ENCODE assay signal across 1 cellular context in the genomic region with DNA sequence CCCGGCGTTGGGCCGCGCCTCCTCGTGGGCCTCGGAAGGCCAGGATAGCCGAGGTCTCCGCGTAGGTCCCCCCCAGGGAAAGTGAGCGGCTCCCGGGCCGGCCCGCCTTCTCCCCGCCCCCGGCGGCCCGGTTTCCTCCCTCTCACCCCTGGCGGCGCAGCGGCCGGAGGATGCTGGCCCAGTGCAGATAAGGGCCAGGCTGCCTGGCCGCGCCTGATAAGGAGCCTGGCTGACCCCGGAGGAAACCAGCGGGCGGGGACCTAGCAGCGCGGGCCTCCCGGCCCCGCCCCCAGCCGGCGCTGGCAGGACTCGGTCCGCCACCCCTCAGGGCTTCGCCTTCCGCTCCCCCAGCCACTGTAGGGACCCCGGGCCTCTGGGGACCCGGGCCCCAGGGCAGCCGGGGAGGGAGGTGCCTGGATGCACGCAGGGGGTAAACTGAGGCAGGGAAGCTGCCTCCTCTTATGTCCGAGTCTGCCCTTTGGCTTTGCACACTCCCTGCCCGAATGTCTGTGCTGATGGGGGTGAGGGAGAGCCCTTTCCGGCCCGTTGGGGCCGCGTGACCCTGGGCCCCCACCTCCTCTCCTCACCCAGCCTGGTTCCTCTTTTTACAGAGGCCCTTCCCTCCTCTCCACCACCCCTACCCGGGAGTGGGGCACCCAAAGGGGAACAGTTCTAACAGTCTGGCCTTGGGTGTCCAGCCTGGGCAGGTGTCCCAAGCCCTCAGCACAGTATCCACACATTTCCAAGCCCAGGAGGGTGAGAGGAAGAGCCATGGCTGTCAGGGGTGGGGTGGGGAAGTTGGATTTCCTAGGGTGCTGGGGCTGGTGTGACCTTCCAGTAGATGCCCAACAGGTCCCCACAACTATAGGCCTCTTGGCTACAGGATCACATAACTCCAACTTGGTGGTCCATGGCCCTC.
A peak's percentile ranks its signal among the peaks of the same experiment; 100 is the strongest.
TF ChIP-seq lines count a peak whose summit lies in the region.

A gene (minus strand): TSS at position 193 of the 919 bp plus-strand sequence. CDS start 1,687 bp downstream, outside the sequence.

TF ChIP-seq in K562, 482 proteins besides CTCF, POLR2A, EP300 and RAD21 (continued from another document and continues in another):
- no peak for TF ChIP-seq ZFPM2 (CRISPR knock-in tag; IDR thresholded peaks at IDR 0.05)
- TF ChIP-seq ZNF584 (CRISPR knock-in tag; IDR thresholded peaks at IDR 0.05; ENCODE audit: low read depth): peak; percentile 88
- no peak for TF ChIP-seq POLR3A (IDR thresholded peaks at IDR 0.05; ENCODE audit: borderline replicate concordance, extremely low read depth, insufficient read depth, insufficient read length)
- TF ChIP-seq, protein P1, sequence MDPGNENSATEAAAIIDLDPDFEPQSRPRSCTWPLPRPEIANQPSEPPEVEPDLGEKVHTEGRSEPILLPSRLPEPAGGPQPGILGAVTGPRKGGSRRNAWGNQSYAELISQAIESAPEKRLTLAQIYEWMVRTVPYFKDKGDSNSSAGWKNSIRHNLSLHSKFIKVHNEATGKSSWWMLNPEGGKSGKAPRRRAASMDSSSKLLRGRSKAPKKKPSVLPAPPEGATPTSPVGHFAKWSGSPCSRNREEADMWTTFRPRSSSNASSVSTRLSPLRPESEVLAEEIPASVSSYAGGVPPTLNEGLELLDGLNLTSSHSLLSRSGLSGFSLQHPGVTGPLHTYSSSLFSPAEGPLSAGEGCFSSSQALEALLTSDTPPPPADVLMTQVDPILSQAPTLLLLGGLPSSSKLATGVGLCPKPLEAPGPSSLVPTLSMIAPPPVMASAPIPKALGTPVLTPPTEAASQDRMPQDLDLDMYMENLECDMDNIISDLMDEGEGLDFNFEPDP (CRISPR knock-in tag; IDR thresholded peaks at IDR 0.05): no peak
- peak; percentile 100 for TF ChIP-seq SMAD4 (CRISPR knock-in tag; conservative IDR thresholded peaks at IDR 0.05)
- no peak for TF ChIP-seq SRSF3 (IDR thresholded peaks at IDR 0.05; ENCODE audit: insufficient read depth, low read length)
- no peak for TF ChIP-seq ZNF764 (CRISPR knock-in tag; IDR thresholded peaks at IDR 0.05; ENCODE audit: low read depth)
- TF ChIP-seq XRCC4 (IDR thresholded peaks at IDR 0.05; ENCODE audit: extremely low read depth, insufficient read depth, insufficient read length): no peak
- TF ChIP-seq ZNF217 (CRISPR knock-in tag; IDR thresholded peaks at IDR 0.05): no peak
- TF ChIP-seq ETV5 (CRISPR knock-in tag; IDR thresholded peaks at IDR 0.05; ENCODE audit: low read depth): peak; percentile 98
- TF ChIP-seq HNRNPL (IDR thresholded peaks at IDR 0.05; ENCODE audit: low read depth, low read length): peak; percentile 68; the same call in 1 of the 2 replicates
- TF ChIP-seq, protein P2, sequence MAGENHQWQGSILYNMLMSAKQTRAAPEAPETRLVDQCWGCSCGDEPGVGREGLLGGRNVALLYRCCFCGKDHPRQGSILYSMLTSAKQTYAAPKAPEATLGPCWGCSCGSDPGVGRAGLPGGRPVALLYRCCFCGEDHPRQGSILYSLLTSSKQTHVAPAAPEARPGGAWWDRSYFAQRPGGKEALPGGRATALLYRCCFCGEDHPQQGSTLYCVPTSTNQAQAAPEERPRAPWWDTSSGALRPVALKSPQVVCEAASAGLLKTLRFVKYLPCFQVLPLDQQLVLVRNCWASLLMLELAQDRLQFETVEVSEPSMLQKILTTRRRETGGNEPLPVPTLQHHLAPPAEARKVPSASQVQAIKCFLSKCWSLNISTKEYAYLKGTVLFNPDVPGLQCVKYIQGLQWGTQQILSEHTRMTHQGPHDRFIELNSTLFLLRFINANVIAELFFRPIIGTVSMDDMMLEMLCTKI (IDR thresholded peaks at IDR 0.05; ENCODE audit: partially characterized antibody): no peak
- no peak for TF ChIP-seq ZNF586 (CRISPR knock-in tag; conservative IDR thresholded peaks at IDR 0.05)
- peak; percentile 93 for TF ChIP-seq FIP1L1 (IDR thresholded peaks at IDR 0.05; ENCODE audit: low read depth, low read length, poor library complexity, severe bottlenecking)
- no peak for TF ChIP-seq ZC3H11A (IDR thresholded peaks at IDR 0.05; ENCODE audit: low read depth, low read length)
- peak; percentile 83; the same call in 1 of the 2 replicates for TF ChIP-seq ZNF274 (IDR thresholded peaks at IDR 0.05; ENCODE audit: borderline replicate concordance, low read depth, low read length)
- TF ChIP-seq, protein P3, sequence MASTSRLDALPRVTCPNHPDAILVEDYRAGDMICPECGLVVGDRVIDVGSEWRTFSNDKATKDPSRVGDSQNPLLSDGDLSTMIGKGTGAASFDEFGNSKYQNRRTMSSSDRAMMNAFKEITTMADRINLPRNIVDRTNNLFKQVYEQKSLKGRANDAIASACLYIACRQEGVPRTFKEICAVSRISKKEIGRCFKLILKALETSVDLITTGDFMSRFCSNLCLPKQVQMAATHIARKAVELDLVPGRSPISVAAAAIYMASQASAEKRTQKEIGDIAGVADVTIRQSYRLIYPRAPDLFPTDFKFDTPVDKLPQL (IDR thresholded peaks at IDR 0.05; ENCODE audit: extremely low read depth, insufficient read length): no peak
- TF ChIP-seq, protein P4, sequence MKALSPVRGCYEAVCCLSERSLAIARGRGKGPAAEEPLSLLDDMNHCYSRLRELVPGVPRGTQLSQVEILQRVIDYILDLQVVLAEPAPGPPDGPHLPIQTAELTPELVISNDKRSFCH (CRISPR knock-in tag; IDR thresholded peaks at IDR 0.05): no peak
- TF ChIP-seq, protein P4 (tag; IDR thresholded peaks at IDR 0.05): peak; percentile 85
- TF ChIP-seq ZZZ3 (IDR thresholded peaks at IDR 0.05): no peak
- TF ChIP-seq, protein P5, sequence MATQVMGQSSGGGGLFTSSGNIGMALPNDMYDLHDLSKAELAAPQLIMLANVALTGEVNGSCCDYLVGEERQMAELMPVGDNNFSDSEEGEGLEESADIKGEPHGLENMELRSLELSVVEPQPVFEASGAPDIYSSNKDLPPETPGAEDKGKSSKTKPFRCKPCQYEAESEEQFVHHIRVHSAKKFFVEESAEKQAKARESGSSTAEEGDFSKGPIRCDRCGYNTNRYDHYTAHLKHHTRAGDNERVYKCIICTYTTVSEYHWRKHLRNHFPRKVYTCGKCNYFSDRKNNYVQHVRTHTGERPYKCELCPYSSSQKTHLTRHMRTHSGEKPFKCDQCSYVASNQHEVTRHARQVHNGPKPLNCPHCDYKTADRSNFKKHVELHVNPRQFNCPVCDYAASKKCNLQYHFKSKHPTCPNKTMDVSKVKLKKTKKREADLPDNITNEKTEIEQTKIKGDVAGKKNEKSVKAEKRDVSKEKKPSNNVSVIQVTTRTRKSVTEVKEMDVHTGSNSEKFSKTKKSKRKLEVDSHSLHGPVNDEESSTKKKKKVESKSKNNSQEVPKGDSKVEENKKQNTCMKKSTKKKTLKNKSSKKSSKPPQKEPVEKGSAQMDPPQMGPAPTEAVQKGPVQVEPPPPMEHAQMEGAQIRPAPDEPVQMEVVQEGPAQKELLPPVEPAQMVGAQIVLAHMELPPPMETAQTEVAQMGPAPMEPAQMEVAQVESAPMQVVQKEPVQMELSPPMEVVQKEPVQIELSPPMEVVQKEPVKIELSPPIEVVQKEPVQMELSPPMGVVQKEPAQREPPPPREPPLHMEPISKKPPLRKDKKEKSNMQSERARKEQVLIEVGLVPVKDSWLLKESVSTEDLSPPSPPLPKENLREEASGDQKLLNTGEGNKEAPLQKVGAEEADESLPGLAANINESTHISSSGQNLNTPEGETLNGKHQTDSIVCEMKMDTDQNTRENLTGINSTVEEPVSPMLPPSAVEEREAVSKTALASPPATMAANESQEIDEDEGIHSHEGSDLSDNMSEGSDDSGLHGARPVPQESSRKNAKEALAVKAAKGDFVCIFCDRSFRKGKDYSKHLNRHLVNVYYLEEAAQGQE (CRISPR knock-in tag; IDR thresholded peaks at IDR 0.05; ENCODE audit: low read depth): no peak; the same call in 1 of the 2 replicates
- TF ChIP-seq, protein P6, sequence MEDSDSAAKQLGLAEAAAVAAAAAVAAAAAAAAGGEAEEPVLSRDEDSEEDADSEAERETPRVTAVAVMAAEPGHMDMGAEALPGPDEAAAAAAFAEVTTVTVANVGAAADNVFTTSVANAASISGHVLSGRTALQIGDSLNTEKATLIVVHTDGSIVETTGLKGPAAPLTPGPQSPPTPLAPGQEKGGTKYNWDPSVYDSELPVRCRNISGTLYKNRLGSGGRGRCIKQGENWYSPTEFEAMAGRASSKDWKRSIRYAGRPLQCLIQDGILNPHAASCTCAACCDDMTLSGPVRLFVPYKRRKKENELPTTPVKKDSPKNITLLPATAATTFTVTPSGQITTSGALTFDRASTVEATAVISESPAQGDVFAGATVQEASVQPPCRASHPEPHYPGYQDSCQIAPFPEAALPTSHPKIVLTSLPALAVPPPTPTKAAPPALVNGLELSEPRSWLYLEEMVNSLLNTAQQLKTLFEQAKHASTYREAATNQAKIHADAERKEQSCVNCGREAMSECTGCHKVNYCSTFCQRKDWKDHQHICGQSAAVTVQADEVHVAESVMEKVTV (CRISPR knock-in tag; IDR thresholded peaks at IDR 0.05): 0 out of 2 replicates have a peak, but pooled peaks have one; percentile 24
- peak; percentile 45; the same call in 1 of the 2 replicates for TF ChIP-seq MECOM (CRISPR knock-in tag; IDR thresholded peaks at IDR 0.05)
- no peak for TF ChIP-seq DNMT1 (IDR thresholded peaks at IDR 0.05)
- peak; percentile 99 for TF ChIP-seq GATA2 (CRISPR knock-in tag; IDR thresholded peaks at IDR 0.05)
- TF ChIP-seq ZNF24 (IDR thresholded peaks at IDR 0.05): peak; percentile 80; the same call in 1 of the 2 replicates
- TF ChIP-seq NFE2L1 (tag; IDR thresholded peaks at IDR 0.05; ENCODE audit: borderline replicate concordance, low read depth): no peak
- TF ChIP-seq, protein P7, sequence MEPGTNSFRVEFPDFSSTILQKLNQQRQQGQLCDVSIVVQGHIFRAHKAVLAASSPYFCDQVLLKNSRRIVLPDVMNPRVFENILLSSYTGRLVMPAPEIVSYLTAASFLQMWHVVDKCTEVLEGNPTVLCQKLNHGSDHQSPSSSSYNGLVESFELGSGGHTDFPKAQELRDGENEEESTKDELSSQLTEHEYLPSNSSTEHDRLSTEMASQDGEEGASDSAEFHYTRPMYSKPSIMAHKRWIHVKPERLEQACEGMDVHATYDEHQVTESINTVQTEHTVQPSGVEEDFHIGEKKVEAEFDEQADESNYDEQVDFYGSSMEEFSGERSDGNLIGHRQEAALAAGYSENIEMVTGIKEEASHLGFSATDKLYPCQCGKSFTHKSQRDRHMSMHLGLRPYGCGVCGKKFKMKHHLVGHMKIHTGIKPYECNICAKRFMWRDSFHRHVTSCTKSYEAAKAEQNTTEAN (CRISPR knock-in tag; IDR thresholded peaks at IDR 0.05): no peak
- peak; percentile 100 for TF ChIP-seq HMGN3 (IDR thresholded peaks at IDR 0.05; ENCODE audit: borderline replicate concordance, extremely low read depth, insufficient read length, low read depth, low read length)
- peak; percentile 13; the same call in 1 of the 2 replicates for TF ChIP-seq CBX1 (IDR thresholded peaks at IDR 0.05; ENCODE audit: low read depth)
- TF ChIP-seq FOXA1 (IDR thresholded peaks at IDR 0.05; ENCODE audit: borderline replicate concordance): no peak
- TF ChIP-seq DPF2 (IDR thresholded peaks at IDR 0.05): peak; percentile 97
- no peak for TF ChIP-seq ADNP (tag; IDR thresholded peaks at IDR 0.05)
- no peak for TF ChIP-seq ZFP1 (CRISPR knock-in tag; IDR thresholded peaks at IDR 0.05)
- TF ChIP-seq ELF4 (CRISPR knock-in tag; IDR thresholded peaks at IDR 0.05): peak; percentile 84
- TF ChIP-seq CBX3 (IDR thresholded peaks at IDR 0.05; ENCODE audit: borderline replicate concordance in 1 of 2, low read length in 2 of 2): peak in 1 of 2 experiments; percentile 42; a peak in 1 of 3 replicates
- TF ChIP-seq ETV1 (tag; conservative IDR thresholded peaks at IDR 0.05; ENCODE audit: low read depth): peak; percentile 98
- TF ChIP-seq OTX1 (CRISPR knock-in tag; IDR thresholded peaks at IDR 0.05): no peak; the same call in 1 of the 2 replicates
- peak; percentile 98 to 99 for TF ChIP-seq MAZ (CRISPR knock-in tag; conservative IDR thresholded peaks at IDR 0.05 in 1 of 2, IDR thresholded peaks at IDR 0.05 in 1 of 2)
- TF ChIP-seq FOXM1 (IDR thresholded peaks at IDR 0.05; ENCODE audit: low read depth): peak; percentile 93
- TF ChIP-seq FOXM1 (CRISPR knock-in tag; IDR thresholded peaks at IDR 0.05; ENCODE audit: low read depth): 0 out of 2 replicates have a peak, but pooled peaks have one; percentile 78
- peak; percentile 61 for TF ChIP-seq MXI1 (IDR thresholded peaks at IDR 0.05; ENCODE audit: low read depth, low read length)
- peak; percentile 93 for TF ChIP-seq SMAD1 (IDR thresholded peaks at IDR 0.05; ENCODE audit: low read depth, low read length, partially characterized antibody)
- no peak; the same call in 1 of the 2 replicates for TF ChIP-seq ZC3H4 (CRISPR knock-in tag; IDR thresholded peaks at IDR 0.05; ENCODE audit: borderline replicate concordance)
- TF ChIP-seq, protein P8, sequence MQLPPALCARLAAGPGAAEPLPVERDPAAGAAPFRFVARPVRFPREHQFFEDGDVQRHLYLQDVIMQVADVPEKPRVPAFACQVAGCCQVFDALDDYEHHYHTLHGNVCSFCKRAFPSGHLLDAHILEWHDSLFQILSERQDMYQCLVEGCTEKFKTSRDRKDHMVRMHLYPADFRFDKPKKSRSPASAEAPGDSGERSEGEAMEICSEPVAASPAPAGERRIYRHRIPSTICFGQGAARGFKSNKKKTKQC (CRISPR knock-in tag; IDR thresholded peaks at IDR 0.05): no peak
- no peak for TF ChIP-seq NFXL1 (CRISPR knock-in tag; IDR thresholded peaks at IDR 0.05)
- TF ChIP-seq NR2F6 (CRISPR knock-in tag; IDR thresholded peaks at IDR 0.05): 0 out of 2 replicates have a peak, but pooled peaks have one; percentile 7
- TF ChIP-seq, protein P9, sequence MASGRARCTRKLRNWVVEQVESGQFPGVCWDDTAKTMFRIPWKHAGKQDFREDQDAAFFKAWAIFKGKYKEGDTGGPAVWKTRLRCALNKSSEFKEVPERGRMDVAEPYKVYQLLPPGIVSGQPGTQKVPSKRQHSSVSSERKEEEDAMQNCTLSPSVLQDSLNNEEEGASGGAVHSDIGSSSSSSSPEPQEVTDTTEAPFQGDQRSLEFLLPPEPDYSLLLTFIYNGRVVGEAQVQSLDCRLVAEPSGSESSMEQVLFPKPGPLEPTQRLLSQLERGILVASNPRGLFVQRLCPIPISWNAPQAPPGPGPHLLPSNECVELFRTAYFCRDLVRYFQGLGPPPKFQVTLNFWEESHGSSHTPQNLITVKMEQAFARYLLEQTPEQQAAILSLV (tag; IDR thresholded peaks at IDR 0.05): peak; percentile 23; the same call in 1 of the 2 replicates
- no peak for TF ChIP-seq SMC3 (conservative IDR thresholded peaks at IDR 0.05; ENCODE audit: insufficient read depth, low read depth, low read length)
- TF ChIP-seq TOE1 (IDR thresholded peaks at IDR 0.05; ENCODE audit: borderline replicate concordance): peak; percentile 90
- no peak for TF ChIP-seq TOE1 (CRISPR knock-in tag; IDR thresholded peaks at IDR 0.05; ENCODE audit: borderline replicate concordance, low read depth)
- TF ChIP-seq, protein P10, sequence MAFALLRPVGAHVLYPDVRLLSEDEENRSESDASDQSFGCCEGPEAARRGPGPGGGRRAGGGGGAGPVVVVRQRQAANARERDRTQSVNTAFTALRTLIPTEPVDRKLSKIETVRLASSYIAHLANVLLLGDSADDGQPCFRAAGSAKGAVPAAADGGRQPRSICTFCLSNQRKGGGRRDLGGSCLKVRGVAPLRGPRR (CRISPR knock-in tag; IDR thresholded peaks at IDR 0.05): 0 out of 2 replicates have a peak, but pooled peaks have one; percentile 69
